In the genomic region with DNA sequence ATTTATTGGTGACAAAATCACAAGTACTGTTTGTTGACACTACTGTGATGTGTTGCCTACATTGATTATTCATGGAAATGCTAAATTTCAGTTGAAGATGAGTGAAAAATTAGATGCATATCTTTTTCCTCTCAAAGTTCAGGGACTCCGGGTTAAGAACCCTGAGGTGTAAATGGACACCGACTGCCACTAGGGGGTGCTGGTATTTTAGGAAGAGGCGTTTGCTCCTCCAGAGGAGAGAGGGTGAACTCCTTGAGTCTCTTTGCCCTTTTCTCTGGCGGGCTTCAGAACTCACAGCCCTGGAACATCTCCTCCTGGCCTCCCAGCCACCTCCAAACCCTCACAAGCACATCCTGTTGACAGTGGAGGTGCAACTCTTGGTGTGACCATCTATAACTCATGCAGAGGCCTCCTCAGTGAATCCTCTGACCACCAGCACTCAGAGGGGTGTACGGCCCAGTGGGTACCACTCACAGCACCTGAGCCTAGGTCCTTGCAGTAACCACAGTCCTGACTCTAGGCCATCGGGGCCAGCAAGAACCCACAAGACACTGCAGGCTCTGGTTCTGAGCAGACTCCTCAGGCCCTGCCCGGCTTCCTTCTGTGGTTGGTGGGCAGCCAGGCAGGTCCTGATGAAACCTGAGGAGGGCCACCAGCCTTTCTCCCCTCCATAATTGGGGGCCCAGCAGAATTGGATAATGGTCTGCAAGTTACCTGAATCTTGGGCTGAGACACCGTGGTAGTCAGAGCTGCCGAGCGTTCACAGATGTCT, we compare ENCODE assay signal across 8 cellular contexts. TPM values are rescaled to one million over a fixed set of nuclear protein-coding genes. Genes with fewer than 3 reads are reported as not detected.
DNase-seq lines count a peak whose midpoint lies in the region; ATAC-seq, FAIRE-seq and TF ChIP-seq lines count a peak whose summit lies in the region.

No MANE protein-coding gene starts in this region.

- no peak overlapping the region for H2BK120ac ChIP-seq in trophoblast cell (ENCODE audit: insufficient read depth, low read length, poor library complexity)

- peak; percentile 75 for ATAC-seq in foreskin keratinocyte
- peak; percentile 68 to 77 for ATAC-seq in upper lobe of left lung (ENCODE audit: low FRiP score in 2 of 2)

- no CpG with 5 or more reads among the region's 10 CpGs for WGBS in trophoblast cell (ENCODE audit: extremely low coverage, insufficient coverage, insufficient read length)
- WGBS in upper lobe of left lung, 2 donors: 40 to 53% methylated on average over 8 to 10 of the region's 10 CpGs

- TF ChIP-seq EP300 in upper lobe of left lung (IDR thresholded peaks at IDR 0.05): no peak

- no peak overlapping the region for H3K27ac ChIP-seq in foreskin keratinocyte
- no peak overlapping the region for H3K27ac ChIP-seq in trophoblast cell (ENCODE audit: low read depth, low read length)
- H3K27ac ChIP-seq in upper lobe of left lung: no peak overlapping the region

- H4K91ac ChIP-seq in trophoblast cell (ENCODE audit: low read depth, low read length): no peak overlapping the region

- no peak overlapping the region for H3K18ac ChIP-seq in trophoblast cell (ENCODE audit: low read length)

- H4K8ac ChIP-seq in trophoblast cell (ENCODE audit: low read depth, low read length): no peak overlapping the region

- H3K27me3 Mint-ChIP-seq in activated T-helper 1 cell treated with anti-CD3 and anti-CD28 coated beads, Interleukin-12 subunit alpha, Interleukin-12 subunit beta, Interleukin-2, Interleukin-4 antibody, amounts not matched to agents 30 ng/mL and 10 ng/mL and 1 ng/mL, durations not matched to agents 14 hours and 24 hours and 36 hours (ENCODE audit: insufficient read depth): peaks cover 3% of the 10 kb centered on the region

- no peaks in the 10 kb centered on the region for H3K36me3 ChIP-seq in trophoblast cell (ENCODE audit: control insufficient read depth in 1 of 2, insufficient read depth in 2 of 2, low read length in 2 of 2)
- no peaks in the 10 kb centered on the region for H3K36me3 ChIP-seq in upper lobe of left lung

- DNase-seq in AG09319 (ENCODE audit: extremely low read depth, low read depth): peak; percentile 39
- no peak for DNase-seq in GM20000 (ENCODE audit: low spot score)
- peak; percentile 14 for DNase-seq in RCC 7860 (ENCODE audit: low spot score)
- peak; percentile 29 for DNase-seq in activated T-helper 1 cell treated with anti-CD3 and anti-CD28 coated beads, Interleukin-12 subunit alpha, Interleukin-12 subunit beta, Interleukin-2, Interleukin-4 antibody, amounts not matched to agents 30 ng/mL and 10 ng/mL and 1 ng/mL, durations not matched to agents 14 hours and 24 hours and 36 hours (ENCODE audit: low spot score)
- peak in 1 of 2 donors; percentile 40 for DNase-seq in foreskin keratinocyte
- DNase-seq in trophoblast cell: peak; percentile 55 to 85
- DNase-seq in upper lobe of left lung: peak in 1 of 2 donors; percentile 39
- DNase-seq in NCI-H2171 treated with DMSO at 0.1 percent for 48 hours (lab: John Stamatoyannopoulos, UW): no peak

- H3K36me3 Mint-ChIP-seq in activated T-helper 1 cell treated with anti-CD3 and anti-CD28 coated beads, Interleukin-12 subunit alpha, Interleukin-12 subunit beta, Interleukin-2, Interleukin-4 antibody, amounts not matched to agents 30 ng/mL and 10 ng/mL and 1 ng/mL, durations not matched to agents 14 hours and 24 hours and 36 hours (ENCODE audit: low read depth): peaks cover 1% of the 10 kb centered on the region

- TF ChIP-seq POLR2A in upper lobe of left lung (IDR thresholded peaks at IDR 0.05): no peak

- H3K79me2 ChIP-seq in trophoblast cell (ENCODE audit: control insufficient read depth, insufficient read depth, low read length, poor library complexity): no peaks in the 10 kb centered on the region

- no peak overlapping the region for H3K27ac Mint-ChIP-seq in activated T-helper 1 cell treated with anti-CD3 and anti-CD28 coated beads, Interleukin-12 subunit alpha, Interleukin-12 subunit beta, Interleukin-2, Interleukin-4 antibody, amounts not matched to agents 30 ng/mL and 10 ng/mL and 1 ng/mL, durations not matched to agents 14 hours and 24 hours and 36 hours

- H2BK12ac ChIP-seq in trophoblast cell (ENCODE audit: low read length): no peak overlapping the region

- no peak overlapping the region for H3K14ac ChIP-seq in trophoblast cell (ENCODE audit: low read length)

- H2AFZ ChIP-seq in trophoblast cell (ENCODE audit: insufficient read depth, low read length, poor library complexity): no peak overlapping the region

- H2BK5ac ChIP-seq in trophoblast cell (ENCODE audit: low read depth, low read length, poor library complexity): no peak overlapping the region

- H3K9me3 ChIP-seq in trophoblast cell (ENCODE audit: insufficient read depth, low read depth, low read length) (no peaks in the 10 kb centered on the region), upper lobe of left lung (no peaks in the 10 kb centered on the region)

- TF ChIP-seq CTCF in AG09319 (IDR thresholded peaks at IDR 0.05; ENCODE audit: low read depth, low read length): peak; percentile 83
- peak; percentile 58 for TF ChIP-seq CTCF in GM20000 (IDR thresholded peaks at IDR 0.05; ENCODE audit: extremely low read depth, missing control alignments)
- peak; percentile 79 for TF ChIP-seq CTCF in foreskin keratinocyte (conservative IDR thresholded peaks at IDR 0.05)
- TF ChIP-seq CTCF in upper lobe of left lung (IDR thresholded peaks at IDR 0.05): peak; percentile 57 to 72 (median 62)

- no peak overlapping the region for H3K9ac ChIP-seq in trophoblast cell (ENCODE audit: low read length)

- no peak overlapping the region for H2AK5ac ChIP-seq in trophoblast cell (ENCODE audit: low read length)

- no peak overlapping the region for H3K4me3 Mint-ChIP-seq in activated T-helper 1 cell treated with anti-CD3 and anti-CD28 coated beads, Interleukin-12 subunit alpha, Interleukin-12 subunit beta, Interleukin-2, Interleukin-4 antibody, amounts not matched to agents 30 ng/mL and 10 ng/mL and 1 ng/mL, durations not matched to agents 14 hours and 24 hours and 36 hours

- no peak overlapping the region for H3K4ac ChIP-seq in trophoblast cell (ENCODE audit: low read depth, low read length)

- no peaks in the 10 kb centered on the region for H3K79me1 ChIP-seq in trophoblast cell (ENCODE audit: low read length)

- no peak overlapping the region for H3K23ac ChIP-seq in trophoblast cell (ENCODE audit: low read length)

- peaks cover 4% of the 10 kb centered on the region for H3K4me1 Mint-ChIP-seq in activated T-helper 1 cell treated with anti-CD3 and anti-CD28 coated beads, Interleukin-12 subunit alpha, Interleukin-12 subunit beta, Interleukin-2, Interleukin-4 antibody, amounts not matched to agents 30 ng/mL and 10 ng/mL and 1 ng/mL, durations not matched to agents 14 hours and 24 hours and 36 hours (ENCODE audit: low read depth)

- FAIRE-seq in RCC 7860 (lab: Jason Lieb, UNC): no peak

- H3K4me2 ChIP-seq in trophoblast cell (ENCODE audit: low read length): no peak overlapping the region

- H4K12ac ChIP-seq in trophoblast cell (ENCODE audit: low read depth, low read length): no peak overlapping the region

- no peaks in the 10 kb centered on the region for H3K27me3 ChIP-seq in foreskin keratinocyte
- no peaks in the 10 kb centered on the region for H3K27me3 ChIP-seq in trophoblast cell (ENCODE audit: insufficient read depth, low read length)
- no peaks in the 10 kb centered on the region for H3K27me3 ChIP-seq in upper lobe of left lung

- intact Hi-C loops in activated T-helper 1 cell treated with anti-CD3 and anti-CD28 coated beads, Interleukin-12 subunit alpha, Interleukin-12 subunit beta, Interleukin-2, Interleukin-4 antibody, amounts not matched to agents 30 ng/mL and 10 ng/mL and 1 ng/mL, durations not matched to agents 14 hours and 24 hours and 36 hours (cut with micrococcal nuclease): loop anchor here (5.0 kb wide), 1 partner anchor 531 kb away; no protein-coding TSS in a partner anchor

- H3K4me3 ChIP-seq in trophoblast cell (ENCODE audit: low read depth, low read length) (no peak overlapping the region), upper lobe of left lung (no peak overlapping the region)

- peaks cover 7% of the 10 kb centered on the region for H3K9me3 Mint-ChIP-seq in activated T-helper 1 cell treated with anti-CD3 and anti-CD28 coated beads, Interleukin-12 subunit alpha, Interleukin-12 subunit beta, Interleukin-2, Interleukin-4 antibody, amounts not matched to agents 30 ng/mL and 10 ng/mL and 1 ng/mL, durations not matched to agents 14 hours and 24 hours and 36 hours

- no peaks in the 10 kb centered on the region for H3K4me1 ChIP-seq in foreskin keratinocyte
- H3K4me1 ChIP-seq in trophoblast cell (ENCODE audit: control insufficient read depth in 1 of 2, insufficient read depth in 2 of 2, low read length in 2 of 2): peaks cover 0 to 5% of the 10 kb centered on the region in 2 experiments
- H3K4me1 ChIP-seq in upper lobe of left lung: no peaks in the 10 kb centered on the region

RNA-seq across cellular contexts. Expression of gene PIK3R5, which starts 26.2 kb away (rescaled TPM):
- 30.5 and 33.6 TPM in 2 replicates for total RNA-seq in activated T-helper 1 cell treated with anti-CD3 and anti-CD28 coated beads, Interleukin-12 subunit alpha, Interleukin-12 subunit beta, Interleukin-2, Interleukin-4 antibody, amounts not matched to agents 30 ng/mL and 10 ng/mL and 1 ng/mL, durations not matched to agents 14 hours and 24 hours and 36 hours
- total RNA-seq in foreskin keratinocyte (not detected in 2 replicates), upper lobe of left lung (100 to 1,000 TPM in 1 of 6 donors, 10 to 100 TPM in 5; 22.3 to 175 (median 49.8) TPM)
- not detected in 2 replicates for polyA plus RNA-seq in foreskin keratinocyte
- polyA plus RNA-seq in trophoblast cell (2013): 0.04 TPM in 1 of 2 replicates, not detected in the other

RNA-seq across cellular contexts. Expression of gene NTN1, which starts 29.6 kb away (rescaled TPM):
- 0.34 and 0.44 TPM in 2 replicates for total RNA-seq in activated T-helper 1 cell treated with anti-CD3 and anti-CD28 coated beads, Interleukin-12 subunit alpha, Interleukin-12 subunit beta, Interleukin-2, Interleukin-4 antibody, amounts not matched to agents 30 ng/mL and 10 ng/mL and 1 ng/mL, durations not matched to agents 14 hours and 24 hours and 36 hours
- 0.78 and 0.85 TPM in 2 replicates for total RNA-seq in foreskin keratinocyte
- polyA plus RNA-seq in foreskin keratinocyte: 0.47 and 0.48 TPM in 2 replicates
- polyA plus RNA-seq in trophoblast cell (2013): 0.92 and 1.1 TPM in 2 replicates
- total RNA-seq in upper lobe of left lung: 1 to 10 TPM; 2.6 to 9.1 (median 4.1) TPM

Comparison
In these comparisons a context has a peak if more than half of its experiments do, and no peak if none do; other contexts are left out.
1. DNase-seq: peak in AG09319 (single experiment), RCC 7860 (single experiment), activated T-helper 1 cell treated with anti-CD3 and anti-CD28 coated beads, Interleukin-12 subunit alpha, Interleukin-12 subunit beta, Interleukin-2, Interleukin-4 antibody, amounts not matched to agents 30 ng/mL and 10 ng/mL and 1 ng/mL, durations not matched to agents 14 hours and 24 hours and 36 hours (single experiment) and trophoblast cell (2 of 2); none in GM20000 (single experiment) and NCI-H2171 treated with DMSO at 0.1 percent for 48 hours (single experiment).
2. RNA of gene PIK3R5, which starts 26.2 kb away (total RNA-seq): 22.3 to 175 TPM in upper lobe of left lung and 30.5 to 33.6 TPM in activated T-helper 1 cell treated with anti-CD3 and anti-CD28 coated beads, Interleukin-12 subunit alpha, Interleukin-12 subunit beta, Interleukin-2, Interleukin-4 antibody, amounts not matched to agents 30 ng/mL and 10 ng/mL and 1 ng/mL, durations not matched to agents 14 hours and 24 hours and 36 hours; not detected in foreskin keratinocyte; every median in the first group is over 10 times any median in the second.
3. Peak in every context shown above with its lines, with median percentiles within 50 percentile points of each other: CTCF ChIP-seq.